1 cellular context compared by ENCODE assay signal in genomic region chr12:52005903-52006703, GRCh38.
A peak's percentile ranks its signal among the peaks of the same experiment; 100 is the strongest.
TF ChIP-seq lines count a peak whose summit lies in the region.

No MANE protein-coding gene starts in this region.

TF ChIP-seq in H1, 55 proteins besides CTCF, POLR2A, EP300 and RAD21 (continued from another document):
- no peak for TF ChIP-seq CHD7 (IDR thresholded peaks at IDR 0.05; ENCODE audit: insufficient replicate concordance, low read length)
- TF ChIP-seq CEBPB (IDR thresholded peaks at IDR 0.05; ENCODE audit: low read depth, low read length) = peak; percentile 72
- TF ChIP-seq JUN (IDR thresholded peaks at IDR 0.05; ENCODE audit: low read depth, low read length) = no peak
- TF ChIP-seq SP1 (IDR thresholded peaks at IDR 0.05; ENCODE audit: low read depth, low read length) = no peak
- TF ChIP-seq GTF2F1 (IDR thresholded peaks at IDR 0.05; ENCODE audit: borderline replicate concordance, low read depth, low read length) = no peak
- TF ChIP-seq E2F6 (IDR thresholded peaks at IDR 0.05) = 0 out of 2 replicates have a peak, but pooled peaks have one; percentile 21
- TF ChIP-seq ATF3 (IDR thresholded peaks at IDR 0.05; ENCODE audit: insufficient read depth, low read depth, low read length) = no peak
- TF ChIP-seq CREB1 (IDR thresholded peaks at IDR 0.05) = 0 out of 2 replicates have a peak, but pooled peaks have one; percentile 8
- TF ChIP-seq BRCA1 (IDR thresholded peaks at IDR 0.05; ENCODE audit: low read depth, low read length) = no peak
- TF ChIP-seq SIRT6 (IDR thresholded peaks at IDR 0.05; ENCODE audit: low read length) = no peak
- TF ChIP-seq SUZ12 (IDR thresholded peaks at IDR 0.05; ENCODE audit: low read length) = peak; percentile 17; the same call in 1 of the 2 replicates
- TF ChIP-seq RFX5 (IDR thresholded peaks at IDR 0.05; ENCODE audit: borderline replicate concordance, low read depth, low read length) = no peak
- TF ChIP-seq MAX (IDR thresholded peaks at IDR 0.05) = no peak; the same call in 1 of the 2 replicates
- TF ChIP-seq ASH2L (IDR thresholded peaks at IDR 0.05; ENCODE audit: low read length) = peak; percentile 7
- no peak for TF ChIP-seq KDM5A (IDR thresholded peaks at IDR 0.05; ENCODE audit: low read length)
- no peak for TF ChIP-seq RBBP5 (IDR thresholded peaks at IDR 0.05; ENCODE audit: borderline replicate concordance, low read depth, low read length)
- no peak for TF ChIP-seq CBX8 (IDR thresholded peaks at IDR 0.05; ENCODE audit: borderline replicate concordance, low read depth, low read length)
- TF ChIP-seq TAF1 (IDR thresholded peaks at IDR 0.05; ENCODE audit: low read depth, low read length) = no peak
- TF ChIP-seq FOSL1 (IDR thresholded peaks at IDR 0.05; ENCODE audit: insufficient read depth, low read depth, low read length) = no peak
- TF ChIP-seq BCL11A (IDR thresholded peaks at IDR 0.05; ENCODE audit: low read depth in 2 of 2, low read length in 2 of 2) = no peak
- TF ChIP-seq SIX5 (IDR thresholded peaks at IDR 0.05; ENCODE audit: low read depth, low read length) = no peak
